ENCODE assay signal across 8 cellular contexts in genomic region chr15:66619152-66619903, GRCh38. TPM values are rescaled to one million over a fixed set of nuclear protein-coding genes. Genes with fewer than 3 reads are reported as not detected.
DNase-seq lines count a peak whose midpoint lies in the region; ATAC-seq, FAIRE-seq and TF ChIP-seq lines count a peak whose summit lies in the region.

No MANE protein-coding gene starts in this region.

- intact Hi-C loops in endothelial cell of umbilical vein (cut with micrococcal nuclease): loop anchor here (1.0 kb wide), 3 partner anchors 79 to 232 kb away; no protein-coding TSS in a partner anchor

- H3K27ac Mint-ChIP-seq in activated CD4-positive, alpha-beta T cell treated with anti-CD3 and anti-CD28 coated beads, Interleukin-2, amount 10 ng/mL, durations not matched to agents 7 days and 5 days: no peak overlapping the region

- peak overlapping the region; percentile 29 for H2AFZ ChIP-seq in endothelial cell of umbilical vein (ENCODE audit: low read depth, low read length)

- POLR2A ChIA-PET in activated CD4-positive, alpha-beta T cell treated with anti-CD3 and anti-CD28 coated beads, Interleukin-2, amount 10 ng/mL, durations not matched to agents 7 days and 5 days (lab: Charles Lee): no interaction called here
- POLR2A ChIA-PET in endothelial cell of umbilical vein (lab: Charles Lee): interaction anchor here (0.6 to 0.9 kb wide), 3 partner anchors 81 to 232 kb away, joined by 3 to 4 read pairs (median 3); no protein-coding TSS in a partner anchor

- peak; percentile 91 to 95 for TF ChIP-seq CTCF in endothelial cell of umbilical vein (IDR thresholded peaks at IDR 0.05; ENCODE audit: extremely low read depth in 1 of 2, insufficient read depth in 1 of 2, low read depth in 1 of 2, low read length in 2 of 2)

- no peaks in the 10 kb centered on the region for H3K79me2 ChIP-seq in endothelial cell of umbilical vein (ENCODE audit: control insufficient read depth, insufficient read depth, low read length)

- H3K9me1 ChIP-seq in endothelial cell of umbilical vein (replicated peaks; ENCODE audit: control insufficient read depth, extremely low read depth, insufficient read depth, low read length): no peaks in the 10 kb centered on the region

- H3K36me3 ChIP-seq in endothelial cell of umbilical vein (ENCODE audit: control insufficient read depth in 2 of 2, extremely low read depth in 1 of 2, insufficient read depth in 2 of 2, low read length in 2 of 2) (no peaks in the 10 kb centered on the region), mesodermal cell (ENCODE audit: control insufficient read depth, insufficient read depth, low read length) (no peaks in the 10 kb centered on the region)

- H3K36me3 Mint-ChIP-seq in activated CD4-positive, alpha-beta T cell treated with anti-CD3 and anti-CD28 coated beads, Interleukin-2, amount 10 ng/mL, durations not matched to agents 7 days and 5 days (ENCODE audit: low read depth): no peaks in the 10 kb centered on the region

- no peak overlapping the region for H3K4me3 ChIP-seq in endothelial cell of umbilical vein (replicated peaks in 1 of 3; ENCODE audit: insufficient read depth in 1 of 3, low read depth in 1 of 3, low read length in 3 of 3)
- no peak overlapping the region for H3K4me3 ChIP-seq in mesodermal cell (ENCODE audit: extremely low read depth, insufficient read depth, low read length, poor library complexity, severe bottlenecking)

- peaks cover 32% of the 10 kb centered on the region for H3K27me3 Mint-ChIP-seq in activated CD4-positive, alpha-beta T cell treated with anti-CD3 and anti-CD28 coated beads, Interleukin-2, amount 10 ng/mL, durations not matched to agents 7 days and 5 days

- 30 to 33% methylated on average over 16 to 17 of the region's 17 CpGs for WGBS in mesodermal cell (ENCODE audit: insufficient coverage in 2 of 2), 2 experiments

- H3K27ac ChIP-seq in endothelial cell of umbilical vein (ENCODE audit: insufficient read depth, low read depth, low read length) (peak overlapping the region; percentile 88), mesodermal cell (ENCODE audit: low read depth, low read length, severe bottlenecking) (peak overlapping the region; percentile 12)

- H3K27me3 ChIP-seq in endothelial cell of umbilical vein (ENCODE audit: control insufficient read depth in 2 of 2, insufficient read depth in 2 of 2, low read length in 2 of 2): no peaks in the 10 kb centered on the region

- no peak overlapping the region for H3K4me3 Mint-ChIP-seq in activated CD4-positive, alpha-beta T cell treated with anti-CD3 and anti-CD28 coated beads, Interleukin-2, amount 10 ng/mL, durations not matched to agents 7 days and 5 days

- peak; percentile 52 for DNase-seq in activated CD4-positive, CD25-positive, alpha-beta regulatory T cell treated with anti-CD3 and anti-CD28 coated beads, Interleukin-2, amount 50 U/mL, for 72 hours
- DNase-seq in activated CD4-positive, CD25-positive, alpha-beta regulatory T cell (lab: John Stamatoyannopoulos, UW): no peak
- DNase-seq in NCI-H2081 (lab: John Stamatoyannopoulos, UW): peak; percentile 40
- DNase-seq in activated CD4-positive, alpha-beta T cell treated with anti-CD3 and anti-CD28 coated beads, Interleukin-2, amount 10 ng/mL, durations not matched to agents 7 days and 5 days: peak; percentile 41
- DNase-seq in endothelial cell of umbilical vein (ENCODE audit: low read depth, low spot score): peak; percentile 72
- peak; percentile 63 for DNase-seq in stromal cell of bone marrow (ENCODE audit: low read depth)

- dilution Hi-C loops in endothelial cell of umbilical vein (cut with MboI; ENCODE audit: extremely low pct_ligation_motif_present, low sequenced_read_pairs): no loop called here

- no peak overlapping the region for H3K4me2 ChIP-seq in endothelial cell of umbilical vein (ENCODE audit: insufficient read depth, low read length)

- peaks cover 11% of the 10 kb centered on the region for H3K4me1 Mint-ChIP-seq in activated CD4-positive, alpha-beta T cell treated with anti-CD3 and anti-CD28 coated beads, Interleukin-2, amount 10 ng/mL, durations not matched to agents 7 days and 5 days

- peak; percentile 88 for FAIRE-seq in endothelial cell of umbilical vein (lab: Jason Lieb, UNC)

- BruUV-seq in endothelial cell of umbilical vein (replicated peaks; lab: Mats Ljungman, UMichigan): no TSS peak

- H4K20me1 ChIP-seq in endothelial cell of umbilical vein (replicated peaks; ENCODE audit: control insufficient read depth, extremely low read depth, insufficient read depth, low read length): no peaks in the 10 kb centered on the region

- CTCF ChIA-PET in activated CD4-positive, alpha-beta T cell treated with anti-CD3 and anti-CD28 coated beads, Interleukin-2, amount 10 ng/mL, durations not matched to agents 7 days and 5 days (lab: Charles Lee): interaction anchor here (0.7 to 2.0 kb wide), 7 partner anchors 13 to 242 kb away, joined by 3 to 9 read pairs (median 3); partner anchors contain the start of gene SMAD6
- CTCF ChIA-PET in endothelial cell of umbilical vein (lab: Charles Lee): interaction anchor here (0.6 to 6.6 kb wide), 54 partner anchors 8 to 253 kb away, joined by 3 to 226 read pairs (median 5); partner anchors contain the start of gene SMAD6

- no peak for ATAC-seq in HG03159 (IDR thresholded peaks at IDR 0.05; ENCODE audit: unreplicated experiment)

- H3K9me3 Mint-ChIP-seq in activated CD4-positive, alpha-beta T cell treated with anti-CD3 and anti-CD28 coated beads, Interleukin-2, amount 10 ng/mL, durations not matched to agents 7 days and 5 days: no peaks in the 10 kb centered on the region

- H3K9ac ChIP-seq in endothelial cell of umbilical vein (replicated peaks; ENCODE audit: extremely low read depth, insufficient read depth, low read length): no peak overlapping the region

- H3K4me1 ChIP-seq in endothelial cell of umbilical vein (ENCODE audit: control insufficient read depth, extremely low read depth, insufficient read depth, low read length) (peaks cover 52% of the 10 kb centered on the region), mesodermal cell (ENCODE audit: control insufficient read depth, insufficient read depth, low read length, poor library complexity, severe bottlenecking) (peaks cover 62% of the 10 kb centered on the region)

- no peak for TF ChIP-seq POLR2A in endothelial cell of umbilical vein (IDR thresholded peaks at IDR 0.05; ENCODE audit: low read depth, low read length)

- H3K9me3 ChIP-seq in endothelial cell of umbilical vein (replicated peaks; ENCODE audit: control insufficient read depth, insufficient read depth, low read length): no peaks in the 10 kb centered on the region
- no peaks in the 10 kb centered on the region for H3K9me3 ChIP-seq in mesodermal cell (ENCODE audit: control insufficient read depth, low read length)

TF ChIP-seq in endothelial cell of umbilical vein, 7 proteins besides CTCF, POLR2A, EP300 and RAD21:
- TF ChIP-seq MAX (IDR thresholded peaks at IDR 0.05; ENCODE audit: insufficient read depth, insufficient read length): no peak
- no peak for TF ChIP-seq MYC (IDR thresholded peaks at IDR 0.05; ENCODE audit: low read depth, low read length)
- no peak for TF ChIP-seq GATA2 (IDR thresholded peaks at IDR 0.05; ENCODE audit: insufficient read depth, insufficient read length, low read depth, low read length)
- no peak for TF ChIP-seq FOS (IDR thresholded peaks at IDR 0.05; ENCODE audit: borderline replicate concordance, insufficient read depth, low read length)
- no peak for TF ChIP-seq EZH2 (IDR thresholded peaks at IDR 0.05; ENCODE audit: borderline replicate concordance, low read depth, low read length, severe bottlenecking)
- no peak for TF ChIP-seq JUN (IDR thresholded peaks at IDR 0.05; ENCODE audit: borderline replicate concordance, insufficient read depth, insufficient read length, low read depth)
TF ChIP-seq in endothelial cell of umbilical vein: peak in this region for 0.

RNA-seq across cellular contexts. Expression of gene LCTL, which starts 53.5 kb away (rescaled TPM):
- not detected for total RNA-seq in activated CD4-positive, alpha-beta T cell treated with anti-CD3 and anti-CD28 coated beads, Interleukin-2, amount 10 ng/mL, durations not matched to agents 7 days and 5 days
- not detected in 2 replicates for total RNA-seq in endothelial cell of umbilical vein
- 0.04 TPM in 1 of 2 replicates, not detected in the other for polyA plus RNA-seq in endothelial cell of umbilical vein
- 0.06 TPM in 1 of 2 replicates, not detected in the other for polyA plus RNA-seq in endothelial cell of umbilical vein (2011; cell fraction: cytosol; rRNA removed)
- polyA plus RNA-seq in endothelial cell of umbilical vein (2011; cell fraction: nucleus; rRNA removed): 0.11 TPM in 1 of 2 replicates, not detected in the other
- polyA plus RNA-seq in endothelial cell of umbilical vein (2012): 0.08 TPM in 1 of 2 replicates, not detected in the other
- polyA minus RNA-seq in endothelial cell of umbilical vein: 0.10 TPM in 1 of 2 replicates, not detected in the other
- not detected for polyA minus RNA-seq in endothelial cell of umbilical vein (2011; cell fraction: cytosol; rRNA and poly(A)+ RNA removed)
- polyA minus RNA-seq in endothelial cell of umbilical vein (2011; cell fraction: nucleus; rRNA and poly(A)+ RNA removed): not detected in 2 replicates
- polyA plus RNA-seq in mesodermal cell (2013, experiment 1 of 2): 4.1 TPM
- 3.4 TPM for polyA plus RNA-seq in mesodermal cell (2013, experiment 2 of 2)

Comparison
In these comparisons a context has a peak if more than half of its experiments do, and no peak if none do; other contexts are left out.
1. DNase-seq: peak in activated CD4-positive, CD25-positive, alpha-beta regulatory T cell treated with anti-CD3 and anti-CD28 coated beads, Interleukin-2, amount 50 U/mL, for 72 hours (single experiment), NCI-H2081 (2 of 2), activated CD4-positive, alpha-beta T cell treated with anti-CD3 and anti-CD28 coated beads, Interleukin-2, amount 10 ng/mL, durations not matched to agents 7 days and 5 days (single experiment), endothelial cell of umbilical vein (single experiment) and stromal cell of bone marrow (single experiment); none in activated CD4-positive, CD25-positive, alpha-beta regulatory T cell (0 of 4).